Comparison of ENCODE assay signal across 33 cellular contexts in genomic region chr20:2350606-2351005, GRCh38. TPM values are rescaled to one million over a fixed set of nuclear protein-coding genes. Genes with fewer than 3 reads are reported as not detected.
"Had no signal": no experiment of that assay in that cellular context is flagged by ENCODE, and none has a peak within 500 bp of the region (broad histone marks: within the 10 kb centered on the region; RNA-seq: fewer than 3 reads in every experiment).

No MANE protein-coding gene starts in this region.

- H3K27me3 ChIP-seq: brain microvascular endothelial cell, cardiac muscle cell had no signal

- FAIRE-seq: RCC 7860 had no signal

- H3K9me3 Mint-ChIP-seq: activated CD4-positive, alpha-beta memory T cell treated with anti-CD3 and anti-CD28 coated beads, Interleukin-2, amount 10 ng/mL, durations not matched to agents 7 days and 5 days; activated naive CD8-positive, alpha-beta T cell treated with anti-CD3 and anti-CD28 coated beads for 36 hours; activated T-cell treated with anti-CD3 and anti-CD28 coated beads, Interleukin-2, amount 50 U/mL, for 72 hours; activated T-helper 17 cell treated with anti-CD3 and anti-CD28 coated beads, Interleukin-2, amount 50 U/mL, for 72 hours had no signal

- DNase-seq: activated B cell treated with CpG ODN at 0.5 μM for 24 hours; activated CD4-positive, alpha-beta memory T cell treated with anti-CD3 and anti-CD28 coated beads, Interleukin-2, amount 10 ng/mL, durations not matched to agents 7 days and 5 days; activated CD4-positive, alpha-beta T cell treated with anti-CD3 and anti-CD28 coated beads for 48 hours; activated CD4-positive, CD25-positive, alpha-beta regulatory T cell treated with anti-CD3 and anti-CD28 coated beads, Interleukin-2, amount 50 U/mL, for 72 hours; activated effector memory CD4-positive, alpha-beta T cell treated with anti-CD3 and anti-CD28 coated beads, Interleukin-2, amount 50 U/mL, for 16 hours; activated naive CD4-positive, alpha-beta T cell; activated naive CD4-positive, alpha-beta T cell treated with anti-CD3 and anti-CD28 coated beads, Interleukin-2, amount 50 U/mL, for 16 hours; activated naive CD8-positive, alpha-beta T cell treated with anti-CD3 and anti-CD28 coated beads for 36 hours; activated T-cell treated with anti-CD3 and anti-CD28 coated beads, Interleukin-2, amount 50 U/mL, for 1 hour; activated T-cell treated with anti-CD3 and anti-CD28 coated beads, Interleukin-2, amount 50 U/mL, for 72 hours; amniotic stem cell; aorta; brain microvascular endothelial cell; NCI-H1048; NCI-H1436 treated with DMSO at 0.1 percent for 48 hours; NCI-H1694 treated with DMSO at 0.1 percent for 48 hours; NCI-H2029; NCI-H345; NCI-H524 treated with DMSO at 0.1 percent for 48 hours; NK-92 treated with Interleukin-12 subunit alpha and Interleukin-12 subunit beta, amount 100 ng/mL, for 24 hours; PC-3; Right ventricle myocardium superior; SW 1271; T-helper 1 cell; T-helper 2 cell; T-helper 9 cell had no signal

- H3K4me3 ChIP-seq: cardiac muscle cell had no signal

- H3K4me3 Mint-ChIP-seq: activated B cell treated with CpG ODN at 0.5 μM for 24 hours; activated CD4-positive, alpha-beta memory T cell treated with anti-CD3 and anti-CD28 coated beads, Interleukin-2, amount 10 ng/mL, durations not matched to agents 7 days and 5 days; activated naive CD8-positive, alpha-beta T cell treated with anti-CD3 and anti-CD28 coated beads for 36 hours; activated T-cell treated with anti-CD3 and anti-CD28 coated beads, Interleukin-2, amount 50 U/mL, for 72 hours; activated T-helper 17 cell treated with anti-CD3 and anti-CD28 coated beads, Interleukin-2, amount 50 U/mL, for 72 hours had no signal

- H3K27ac ChIP-seq: brain microvascular endothelial cell, cardiac muscle cell, VCaP had no signal

- H3K36me3 Mint-ChIP-seq: activated naive CD8-positive, alpha-beta T cell treated with anti-CD3 and anti-CD28 coated beads for 36 hours had no signal

- H3K27ac Mint-ChIP-seq: activated B cell treated with CpG ODN at 0.5 μM for 24 hours; activated CD4-positive, alpha-beta memory T cell treated with anti-CD3 and anti-CD28 coated beads, Interleukin-2, amount 10 ng/mL, durations not matched to agents 7 days and 5 days; activated naive CD8-positive, alpha-beta T cell treated with anti-CD3 and anti-CD28 coated beads for 36 hours; activated T-cell treated with anti-CD3 and anti-CD28 coated beads, Interleukin-2, amount 50 U/mL, for 72 hours; activated T-helper 17 cell treated with anti-CD3 and anti-CD28 coated beads, Interleukin-2, amount 50 U/mL, for 72 hours had no signal

- H3K4me1 Mint-ChIP-seq: activated naive CD8-positive, alpha-beta T cell treated with anti-CD3 and anti-CD28 coated beads for 36 hours; activated T-helper 17 cell treated with anti-CD3 and anti-CD28 coated beads, Interleukin-2, amount 50 U/mL, for 72 hours had no signal

- ATAC-seq: activated T-cell treated with anti-CD3 and anti-CD28 coated beads, Interleukin-2, amount 50 U/mL, for 72 hours; activated T-helper 17 cell treated with anti-CD3 and anti-CD28 coated beads, Interleukin-2, amount 50 U/mL, for 72 hours; PC-3 had no signal

- H3K36me3 ChIP-seq: brain microvascular endothelial cell, cardiac muscle cell had no signal

RNA-seq across cellular contexts. Expression of gene TGM6, which starts 30.1 kb away (rescaled TPM):
- total RNA-seq: activated B cell treated with CpG ODN at 0.5 μM for 24 hours; activated CD4-positive, alpha-beta memory T cell treated with anti-CD3 and anti-CD28 coated beads, Interleukin-2, amount 10 ng/mL, durations not matched to agents 7 days and 5 days; activated CD8-positive, alpha-beta memory T cell treated with anti-CD3 and anti-CD28 coated beads for 36 hours; activated naive CD8-positive, alpha-beta T cell treated with anti-CD3 and anti-CD28 coated beads for 36 hours; activated T-cell treated with anti-CD3 and anti-CD28 coated beads, Interleukin-2, amount 50 U/mL, for 72 hours; activated T-helper 17 cell treated with anti-CD3 and anti-CD28 coated beads, Interleukin-2, amount 50 U/mL, for 72 hours; aorta; cardiac muscle cell; MCF 10A; NCI-H460; PC-3; Right ventricle myocardium superior had no signal
- polyA plus RNA-seq: aorta, cardiac muscle cell had no signal

RNA-seq across cellular contexts. Expression of gene TGM3, which starts 54.8 kb away (rescaled TPM):
- total RNA-seq: activated B cell treated with CpG ODN at 0.5 μM for 24 hours; activated CD4-positive, alpha-beta memory T cell treated with anti-CD3 and anti-CD28 coated beads, Interleukin-2, amount 10 ng/mL, durations not matched to agents 7 days and 5 days; activated CD8-positive, alpha-beta memory T cell treated with anti-CD3 and anti-CD28 coated beads for 36 hours; activated naive CD8-positive, alpha-beta T cell treated with anti-CD3 and anti-CD28 coated beads for 36 hours; activated T-cell treated with anti-CD3 and anti-CD28 coated beads, Interleukin-2, amount 50 U/mL, for 72 hours; aorta; cardiac muscle cell; MCF 10A; PC-3; Right ventricle myocardium superior had no signal
- polyA plus RNA-seq: cardiac muscle cell had no signal
